In the genomic region with DNA sequence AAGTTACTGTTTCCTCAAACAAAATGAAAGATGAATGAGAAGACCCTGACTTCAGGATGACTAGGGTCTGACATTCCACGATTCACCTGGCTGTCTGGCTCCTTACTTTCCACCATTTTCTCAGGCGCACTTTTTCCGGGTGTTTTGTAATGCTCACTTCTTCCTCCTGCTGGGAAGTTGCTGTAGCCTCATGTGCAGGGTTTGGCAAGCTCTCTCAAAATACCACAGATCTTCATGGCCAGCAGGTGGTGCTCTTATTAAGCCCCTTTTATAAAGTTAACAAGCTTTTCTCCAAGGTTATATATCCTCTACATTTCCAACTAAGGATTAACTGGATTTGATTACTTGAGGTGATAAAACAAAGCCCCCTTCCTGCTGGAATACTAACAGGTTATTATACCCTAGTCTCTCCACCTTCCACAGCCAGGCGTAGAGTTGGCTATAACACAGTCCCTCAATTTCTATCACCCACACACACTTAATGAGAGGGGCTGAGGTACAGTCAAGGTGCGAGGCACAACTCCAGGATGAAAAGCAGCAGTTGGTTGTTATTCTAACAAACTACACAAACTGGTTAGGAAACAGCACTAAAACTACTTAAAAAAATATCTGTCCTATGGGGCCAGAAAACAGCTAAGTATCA, we compare ENCODE assay signal across 8 cellular contexts. TPM values are rescaled to one million over a fixed set of nuclear protein-coding genes. Genes with fewer than 3 reads are reported as not detected.
DNase-seq lines count a peak whose midpoint lies in the region; ATAC-seq and TF ChIP-seq lines count a peak whose summit lies in the region.

No MANE protein-coding gene starts in this region.

- no peak for ATAC-seq in GM18502 (IDR thresholded peaks at IDR 0.05; ENCODE audit: poor library complexity, unreplicated experiment)

- H3K27ac ChIP-seq in KMS-11 (no peak overlapping the region), Peyer's patch (peak overlapping the region in 2 of 4 donors; percentile 33 to 39), parathyroid adenoma (peak overlapping the region; percentile 12)

- no peaks in the 10 kb centered on the region for H3K9me3 ChIP-seq in Peyer's patch
- no peaks in the 10 kb centered on the region for H3K9me3 ChIP-seq in parathyroid adenoma (ENCODE audit: control insufficient read depth, low read length)

- H2AFZ ChIP-seq in KMS-11 (ENCODE audit: low read depth), result no peak overlapping the region
- no peak overlapping the region for H2AFZ ChIP-seq in parathyroid adenoma

- H3K36me3 Mint-ChIP-seq in activated naive CD8-positive, alpha-beta T cell treated with anti-CD3 and anti-CD28 coated beads for 36 hours, result peaks cover 42% of the 10 kb centered on the region
- peaks cover 76% of the 10 kb centered on the region for H3K36me3 Mint-ChIP-seq in activated T-helper 2 cell treated with anti-CD3 and anti-CD28 coated beads, Interferon-gamma antibody, Interleukin-2, Interleukin-4, amounts not matched to agents 10 μg/mL and 5 μg/mL and 100 μg/mL, durations not matched to agents 14 hours and 24 hours and 36 hours (ENCODE audit: low read depth)

- H3K27me3 Mint-ChIP-seq in activated naive CD8-positive, alpha-beta T cell treated with anti-CD3 and anti-CD28 coated beads for 36 hours, result no peaks in the 10 kb centered on the region
- H3K27me3 Mint-ChIP-seq in activated T-helper 2 cell treated with anti-CD3 and anti-CD28 coated beads, Interferon-gamma antibody, Interleukin-2, Interleukin-4, amounts not matched to agents 10 μg/mL and 5 μg/mL and 100 μg/mL, durations not matched to agents 14 hours and 24 hours and 36 hours (ENCODE audit: low read depth), result no peaks in the 10 kb centered on the region

- H3K4me2 ChIP-seq in KMS-11 (no peak overlapping the region), parathyroid adenoma (ENCODE audit: low read length) (peak overlapping the region; percentile 8)

- peak; percentile 95 for TF ChIP-seq CTCF in KMS-11 (conservative IDR thresholded peaks at IDR 0.05; ENCODE audit: low read depth, low read length)
- TF ChIP-seq CTCF in Peyer's patch (IDR thresholded peaks at IDR 0.05), result peak; percentile 58 to 95 (median 82)
- peak; percentile 95 for TF ChIP-seq CTCF in parathyroid adenoma (IDR thresholded peaks at IDR 0.05)

- intact Hi-C loops in head of caudate nucleus (cut with DNase I), result loop anchor here (5.0 kb wide), 3 partner anchors 42 to 168 kb away; partner anchors contain the start of gene KANSL1
- intact Hi-C loops in activated T-helper 2 cell treated with anti-CD3 and anti-CD28 coated beads, Interferon-gamma antibody, Interleukin-2, Interleukin-4, amounts not matched to agents 10 μg/mL and 5 μg/mL and 100 μg/mL, durations not matched to agents 14 hours and 24 hours and 36 hours (cut with micrococcal nuclease), result loop anchor here (5.0 kb wide), 1 partner anchor 168 kb away; no protein-coding TSS in a partner anchor

- no peaks in the 10 kb centered on the region for H3K9me3 Mint-ChIP-seq in activated naive CD8-positive, alpha-beta T cell treated with anti-CD3 and anti-CD28 coated beads for 36 hours
- H3K9me3 Mint-ChIP-seq in activated T-helper 2 cell treated with anti-CD3 and anti-CD28 coated beads, Interferon-gamma antibody, Interleukin-2, Interleukin-4, amounts not matched to agents 10 μg/mL and 5 μg/mL and 100 μg/mL, durations not matched to agents 14 hours and 24 hours and 36 hours, result no peaks in the 10 kb centered on the region

- H3K4me1 ChIP-seq in KMS-11 (ENCODE audit: low read depth, poor library complexity, severe bottlenecking) (peaks cover 35% of the 10 kb centered on the region), Peyer's patch (peaks cover 0 to 35% (median 7%) of the 10 kb centered on the region in 4 donors), parathyroid adenoma (peaks cover 8% of the 10 kb centered on the region)

- peaks cover 8% of the 10 kb centered on the region; the same call in 1 of the 2 replicates for H3K79me2 ChIP-seq in KMS-11 (ENCODE audit: insufficient read depth, low read depth)
- H3K79me2 ChIP-seq in parathyroid adenoma, result peaks cover 6% of the 10 kb centered on the region

- no peak for TF ChIP-seq POLR2A in Peyer's patch (IDR thresholded peaks at IDR 0.05)

- H3K4me3 Mint-ChIP-seq in activated naive CD8-positive, alpha-beta T cell treated with anti-CD3 and anti-CD28 coated beads for 36 hours, result no peak overlapping the region
- no peak overlapping the region for H3K4me3 Mint-ChIP-seq in activated T-helper 2 cell treated with anti-CD3 and anti-CD28 coated beads, Interferon-gamma antibody, Interleukin-2, Interleukin-4, amounts not matched to agents 10 μg/mL and 5 μg/mL and 100 μg/mL, durations not matched to agents 14 hours and 24 hours and 36 hours (ENCODE audit: low read depth)

- H3K4me3 ChIP-seq in KMS-11 (IDR thresholded peaks at IDR 0.05; ENCODE audit: insufficient read depth, low read depth, low read length), result no peak overlapping the region
- no peak overlapping the region for H3K4me3 ChIP-seq in Peyer's patch
- H3K4me3 ChIP-seq in parathyroid adenoma (ENCODE audit: low read depth, low read length), result no peak overlapping the region

- H4K20me1 ChIP-seq in KMS-11 (ENCODE audit: insufficient read depth), result no peaks in the 10 kb centered on the region

- H3K9ac ChIP-seq in KMS-11 (no peak overlapping the region), parathyroid adenoma (no peak overlapping the region)

- H3K27ac Mint-ChIP-seq in activated naive CD8-positive, alpha-beta T cell treated with anti-CD3 and anti-CD28 coated beads for 36 hours, result peak overlapping the region; percentile 68
- H3K27ac Mint-ChIP-seq in activated T-helper 2 cell treated with anti-CD3 and anti-CD28 coated beads, Interferon-gamma antibody, Interleukin-2, Interleukin-4, amounts not matched to agents 10 μg/mL and 5 μg/mL and 100 μg/mL, durations not matched to agents 14 hours and 24 hours and 36 hours, result no peak overlapping the region

- H3K36me3 ChIP-seq in KMS-11 (ENCODE audit: insufficient read depth) (no peaks in the 10 kb centered on the region; the same call in 1 of the 2 replicates), Peyer's patch (peaks cover 0 to 53% (median 0%) of the 10 kb centered on the region in 3 donors), parathyroid adenoma (ENCODE audit: control insufficient read depth, insufficient read depth, low read length) (no peaks in the 10 kb centered on the region)

- peaks cover 24% of the 10 kb centered on the region for H3K4me1 Mint-ChIP-seq in activated naive CD8-positive, alpha-beta T cell treated with anti-CD3 and anti-CD28 coated beads for 36 hours
- peaks cover 19% of the 10 kb centered on the region for H3K4me1 Mint-ChIP-seq in activated T-helper 2 cell treated with anti-CD3 and anti-CD28 coated beads, Interferon-gamma antibody, Interleukin-2, Interleukin-4, amounts not matched to agents 10 μg/mL and 5 μg/mL and 100 μg/mL, durations not matched to agents 14 hours and 24 hours and 36 hours (ENCODE audit: low read depth)

- peak; percentile 82 for DNase-seq in DMS114 treated with DMSO at 0.1 percent for 48 hours (lab: John Stamatoyannopoulos, UW; ENCODE audit: unreplicated experiment)
- DNase-seq in Peyer's patch, result peak in 2 of 3 donors; percentile 66 to 89
- no peak for DNase-seq in activated naive CD8-positive, alpha-beta T cell treated with anti-CD3 and anti-CD28 coated beads for 36 hours
- peak in 38 of 42 donors; percentile 29 to 92 (median 77) for DNase-seq in head of caudate nucleus
- DNase-seq in activated T-helper 2 cell treated with anti-CD3 and anti-CD28 coated beads, Interferon-gamma antibody, Interleukin-2, Interleukin-4, amounts not matched to agents 10 μg/mL and 5 μg/mL and 100 μg/mL, durations not matched to agents 14 hours and 24 hours and 36 hours (ENCODE audit: low spot score), result no peak

- H3K27me3 ChIP-seq in KMS-11 (ENCODE audit: insufficient read depth, low read depth), result no peaks in the 10 kb centered on the region
- H3K27me3 ChIP-seq in Peyer's patch, result no peaks in the 10 kb centered on the region
- H3K27me3 ChIP-seq in parathyroid adenoma (ENCODE audit: control insufficient read depth, insufficient read depth, low read length), result no peaks in the 10 kb centered on the region

RNA-seq across cellular contexts. Expression of gene STH, which starts 45.4 kb away (rescaled TPM):
- total RNA-seq in Peyer's patch, result not detected
- not detected for total RNA-seq in activated naive CD8-positive, alpha-beta T cell treated with anti-CD3 and anti-CD28 coated beads for 36 hours
- not detected in 2 replicates for total RNA-seq in activated T-helper 2 cell treated with anti-CD3 and anti-CD28 coated beads, Interferon-gamma antibody, Interleukin-2, Interleukin-4, amounts not matched to agents 10 μg/mL and 5 μg/mL and 100 μg/mL, durations not matched to agents 14 hours and 24 hours and 36 hours

Comparison
In these comparisons a context has a peak if more than half of its experiments do, and no peak if none do; other contexts are left out.
1. DNase-seq: peak in DMS114 treated with DMSO at 0.1 percent for 48 hours (single experiment), Peyer's patch (2 of 3) and head of caudate nucleus (38 of 42); none in activated naive CD8-positive, alpha-beta T cell treated with anti-CD3 and anti-CD28 coated beads for 36 hours (single experiment) and activated T-helper 2 cell treated with anti-CD3 and anti-CD28 coated beads, Interferon-gamma antibody, Interleukin-2, Interleukin-4, amounts not matched to agents 10 μg/mL and 5 μg/mL and 100 μg/mL, durations not matched to agents 14 hours and 24 hours and 36 hours (single experiment).
2. Peak in every context shown above with its lines, with median percentiles within 50 percentile points of each other: CTCF ChIP-seq.